ENCODE assay signal across 24 cellular contexts in genomic region chr2:41170589-41170988, GRCh38.
"Had no signal": no experiment of that assay in that cellular context is flagged by ENCODE, and none has a peak within 500 bp of the region (broad histone marks: within the 10 kb centered on the region; RNA-seq: fewer than 3 reads in every experiment).

No MANE protein-coding gene starts in this region.

- H3K4me1 Mint-ChIP-seq: activated CD4-positive, alpha-beta T cell treated with anti-CD3 and anti-CD28 coated beads for 36 hours; activated naive CD4-positive, alpha-beta T cell treated with anti-CD3 and anti-CD28 coated beads, Interleukin-2, amount 50 U/mL, for 24 hours; T-helper 17 cell had no signal

- H3K4me3 ChIP-seq: SJSA1 had no signal

- ATAC-seq: activated CD4-positive, alpha-beta T cell treated with anti-CD3 and anti-CD28 coated beads for 36 hours; activated CD8-positive, alpha-beta T cell treated with anti-CD3 and anti-CD28 coated beads for 36 hours; SK-N-SH treated with all-trans-retinoic acid at 6 μM for 48 hours; T-helper 17 cell had no signal

- DNase-seq: activated CD4-positive, alpha-beta T cell treated with anti-CD3 and anti-CD28 coated beads for 36 hours; activated CD8-positive, alpha-beta memory T cell treated with anti-CD3 and anti-CD28 coated beads, Interleukin-2, amount 50 U/mL, for 48 hours; activated CD8-positive, alpha-beta T cell treated with anti-CD3 and anti-CD28 coated beads for 36 hours; activated effector memory CD4-positive, alpha-beta T cell treated with Interleukin-2 at 50 U/mL for 16 hours; activated naive CD4-positive, alpha-beta T cell; activated T-cell treated with anti-CD3 and anti-CD28 coated beads, Interleukin-2, amount 50 U/mL, for 24 hours; aorta; central memory CD4-positive, alpha-beta T cell; cortex of kidney; MV-4-11; NCI-H1092 treated with DMSO at 0.1 percent for 48 hours; NCI-H1417 treated with DMSO at 0.1 percent for 48 hours; NCI-H1694; NCI-H2029 treated with DMSO at 0.1 percent for 48 hours; NCI-H510A treated with DMSO at 0.1 percent for 48 hours; NCI-H69; SHP77; T-helper 17 cell; T1000; WERI-Rb-1 had no signal

- H3K27ac Mint-ChIP-seq: activated CD4-positive, alpha-beta T cell treated with anti-CD3 and anti-CD28 coated beads for 36 hours; activated CD8-positive, alpha-beta T cell treated with anti-CD3 and anti-CD28 coated beads for 36 hours; activated naive CD4-positive, alpha-beta T cell treated with anti-CD3 and anti-CD28 coated beads, Interleukin-2, amount 50 U/mL, for 24 hours; activated T-cell treated with anti-CD3 and anti-CD28 coated beads, Interleukin-2, amount 50 U/mL, for 24 hours; activated T-helper 1 cell treated with anti-CD3 and anti-CD28 coated beads, Interleukin-12 subunit alpha, Interleukin-12 subunit beta, Interleukin-2, Interleukin-4 antibody, amounts not matched to agents 30 ng/mL and 10 ng/mL and 1 ng/mL, durations not matched to agents 14 hours and 24 hours and 36 hours; T-helper 17 cell had no signal

- H3K9me3 Mint-ChIP-seq: activated CD8-positive, alpha-beta T cell treated with anti-CD3 and anti-CD28 coated beads for 36 hours; activated naive CD4-positive, alpha-beta T cell treated with anti-CD3 and anti-CD28 coated beads, Interleukin-2, amount 50 U/mL, for 24 hours; activated T-cell treated with anti-CD3 and anti-CD28 coated beads, Interleukin-2, amount 50 U/mL, for 24 hours; activated T-helper 1 cell treated with anti-CD3 and anti-CD28 coated beads, Interleukin-12 subunit alpha, Interleukin-12 subunit beta, Interleukin-2, Interleukin-4 antibody, amounts not matched to agents 30 ng/mL and 10 ng/mL and 1 ng/mL, durations not matched to agents 14 hours and 24 hours and 36 hours had no signal

- H3K27me3 Mint-ChIP-seq: activated CD4-positive, alpha-beta T cell treated with anti-CD3 and anti-CD28 coated beads for 36 hours; activated CD8-positive, alpha-beta T cell treated with anti-CD3 and anti-CD28 coated beads for 36 hours; activated naive CD4-positive, alpha-beta T cell treated with anti-CD3 and anti-CD28 coated beads, Interleukin-2, amount 50 U/mL, for 24 hours; activated T-cell treated with anti-CD3 and anti-CD28 coated beads, Interleukin-2, amount 50 U/mL, for 24 hours; T-helper 17 cell had no signal

- H3K36me3 Mint-ChIP-seq: activated naive CD4-positive, alpha-beta T cell treated with anti-CD3 and anti-CD28 coated beads, Interleukin-2, amount 50 U/mL, for 24 hours had no signal

- H3K4me3 Mint-ChIP-seq: activated CD4-positive, alpha-beta T cell treated with anti-CD3 and anti-CD28 coated beads for 36 hours; activated CD8-positive, alpha-beta T cell treated with anti-CD3 and anti-CD28 coated beads for 36 hours; activated naive CD4-positive, alpha-beta T cell treated with anti-CD3 and anti-CD28 coated beads, Interleukin-2, amount 50 U/mL, for 24 hours; activated T-cell treated with anti-CD3 and anti-CD28 coated beads, Interleukin-2, amount 50 U/mL, for 24 hours; activated T-helper 1 cell treated with anti-CD3 and anti-CD28 coated beads, Interleukin-12 subunit alpha, Interleukin-12 subunit beta, Interleukin-2, Interleukin-4 antibody, amounts not matched to agents 30 ng/mL and 10 ng/mL and 1 ng/mL, durations not matched to agents 14 hours and 24 hours and 36 hours; T-helper 17 cell had no signal
